11 cellular contexts compared by ENCODE assay signal in the genomic region with DNA sequence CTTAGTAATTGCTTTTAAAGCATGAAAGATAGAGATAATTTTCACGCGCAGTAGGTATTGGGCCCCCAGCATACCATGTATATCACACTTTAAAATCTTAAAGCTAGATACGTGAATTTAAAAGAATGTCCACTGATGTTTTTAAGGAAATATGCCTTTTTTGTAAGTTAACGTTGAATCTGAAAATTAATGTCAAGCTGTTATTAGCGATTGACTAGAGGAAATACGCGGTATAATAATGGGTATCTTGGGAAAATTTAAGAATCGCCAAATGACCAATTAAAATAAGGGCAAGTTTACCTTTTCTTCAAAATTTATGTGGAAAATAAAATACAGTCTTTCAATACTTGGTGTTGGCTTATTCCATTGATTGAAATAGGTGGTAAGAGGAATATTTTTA. TPM values are rescaled to one million over a fixed set of nuclear protein-coding genes. Genes with fewer than 3 reads are reported as not detected.
DNase-seq lines count a peak whose midpoint lies in the region; ATAC-seq and TF ChIP-seq lines count a peak whose summit lies in the region.
"Had no signal": no experiment of that assay in that cellular context is flagged by ENCODE, and none has a peak within 500 bp of the region (broad histone marks: within the 10 kb centered on the region; RNA-seq: fewer than 3 reads in every experiment).

No MANE protein-coding gene starts in this region.

- DNase-seq in DND-41, result no peak
- no peak for DNase-seq in T-cell
- no peak for DNase-seq in epithelial cell of proximal tubule (ENCODE audit: low read depth)
- DNase-seq in psoas muscle, result no peak
- no peak for DNase-seq in GM10266 (ENCODE audit: extremely low spot score)
- no peak for DNase-seq in GM20000 (ENCODE audit: low spot score)
- DNase-seq: activated effector memory CD4-positive, alpha-beta T cell treated with anti-CD3 and anti-CD28 coated beads, Interleukin-2, amount 50 U/mL, for 16 hours; NK-92 treated with Interleukin-12 subunit alpha and Interleukin-12 subunit beta, amount 100 ng/mL, for 24 hours had no signal

- H3K4me2 ChIP-seq in DND-41 (ENCODE audit: insufficient read depth, low read length), result peak overlapping the region; percentile 67

- H3K4me1 Mint-ChIP-seq in T-cell, result peaks cover 59 to 76% (median 62%) of the 10 kb centered on the region in 3 donors

- H4K20me1 ChIP-seq in DND-41 (ENCODE audit: insufficient read depth, low read length), result peaks cover 35% of the 10 kb centered on the region; the same call in 1 of the 2 replicates

- H3K9me3 Mint-ChIP-seq in T-cell, result no peaks in the 10 kb centered on the region

- H3K36me3 ChIP-seq in DND-41 (ENCODE audit: insufficient read depth, low read length), result peaks cover 80% of the 10 kb centered on the region
- H3K36me3 ChIP-seq in psoas muscle (ENCODE audit: insufficient read depth in 1 of 2, low read depth in 1 of 2), result peaks cover 0 to 72% of the 10 kb centered on the region in 2 donors

- POLR2A ChIA-PET in T-cell (lab: Charles Lee), result interaction anchor here (0.6 to 8.5 kb wide), 9 partner anchors 8 to 55 kb away, joined by 3 to 372 read pairs (median 4); a partner anchor contains a TSS

- no peak for ATAC-seq in DND-41 (ENCODE audit: insufficient read depth, low read depth)
- ATAC-seq in T-cell (replicated peaks in 1 of 4), result no peak
- no peak for ATAC-seq in psoas muscle
- no peak for ATAC-seq in HG03378 (IDR thresholded peaks at IDR 0.05; ENCODE audit: unreplicated experiment)
- no peak for ATAC-seq in HG02571 (IDR thresholded peaks at IDR 0.05; ENCODE audit: unreplicated experiment)
- ATAC-seq: left lobe of liver had no signal

- H3K27ac ChIP-seq in DND-41 (ENCODE audit: low read length) (peak overlapping the region; percentile 50; the same call in 1 of the 2 replicates), psoas muscle (peak overlapping the region; percentile 98)

- no peak overlapping the region for H2AFZ ChIP-seq in DND-41 (ENCODE audit: low read depth, low read length)

- H3K4me1 ChIP-seq in DND-41 (ENCODE audit: insufficient read depth, low read length), result peaks cover 70% of the 10 kb centered on the region
- H3K4me1 ChIP-seq in psoas muscle, result peaks cover 46% of the 10 kb centered on the region

- TF ChIP-seq CTCF in DND-41 (IDR thresholded peaks at IDR 0.05; ENCODE audit: borderline replicate concordance, extremely low read depth, low read length, poor library complexity, severe bottlenecking), result no peak
- no peak for TF ChIP-seq CTCF in epithelial cell of proximal tubule (conservative IDR thresholded peaks at IDR 0.05; ENCODE audit: low read depth, low read length)
- TF ChIP-seq CTCF in psoas muscle (IDR thresholded peaks at IDR 0.05), result no peak
- TF ChIP-seq CTCF in GM10266 (IDR thresholded peaks at IDR 0.05; ENCODE audit: control insufficient read depth, insufficient read depth, low read depth, missing control alignments), result no peak
- TF ChIP-seq CTCF in GM20000 (IDR thresholded peaks at IDR 0.05; ENCODE audit: extremely low read depth, missing control alignments), result no peak

- intact Hi-C loops in psoas muscle (cut with DNase I), result loop anchor here in 1 of 2 donors (1.0 kb wide), 1 partner anchor 12 kb away; no protein-coding TSS in a partner anchor

- H3K9me3 ChIP-seq in DND-41 (ENCODE audit: insufficient read depth, low read length, severe bottlenecking) (no peaks in the 10 kb centered on the region), psoas muscle (no peaks in the 10 kb centered on the region)

- H3K27me3 ChIP-seq in DND-41 (ENCODE audit: insufficient read depth, low read length, poor library complexity), result no peaks in the 10 kb centered on the region
- no peaks in the 10 kb centered on the region for H3K27me3 ChIP-seq in psoas muscle (ENCODE audit: insufficient read depth in 3 of 3, low read length in 2 of 3)

- H3K36me3 Mint-ChIP-seq in T-cell, result peaks cover 67% of the 10 kb centered on the region

- H3K9ac ChIP-seq in DND-41 (ENCODE audit: low read depth, low read length), result peak overlapping the region; percentile 97; the same call in 1 of the 2 replicates

- 44 to 60% (median 49%) methylated on average over 8 of the region's 8 CpGs for WGBS in psoas muscle, 3 donors

- H3K4me3 ChIP-seq in DND-41 (ENCODE audit: low read depth in 1 of 2, low read length in 2 of 2) (peak overlapping the region in 1 of 2 experiments; percentile 45; a peak in 3 of 4 replicates), epithelial cell of proximal tubule (ENCODE audit: low read depth, low read length) (peak overlapping the region; percentile 66), psoas muscle (peak overlapping the region; percentile 83)

- H3K27me3 Mint-ChIP-seq in T-cell, result no peaks in the 10 kb centered on the region

- peak overlapping the region; percentile 97 to 98 for H3K27ac Mint-ChIP-seq in T-cell

- H3K4me3 Mint-ChIP-seq in T-cell, result peak overlapping the region; percentile 91 to 95 (median 93)

- H3K79me2 ChIP-seq in DND-41 (ENCODE audit: insufficient read depth, low read length), result peaks cover 94% of the 10 kb centered on the region

- CTCF ChIA-PET in T-cell (lab: Charles Lee), result interaction anchor here in 1 of 2 donors (5.3 to 6.7 kb wide), 2 partner anchors 13 to 31 kb away, joined by 38 to 59 read pairs; a partner anchor contains a TSS

RNA-seq across cellular contexts. Expression of a gene that starts 13.3 kb away (rescaled TPM):
- total RNA-seq in T-cell (100 to 1,000 TPM; 231 to 506 (median 266) TPM), epithelial cell of proximal tubule (19.5 and 26.5 TPM in 2 replicates), psoas muscle (10 to 100 TPM; 40.9 to 53.0 (median 49.4) TPM)
- 10 to 100 TPM; 11.1 to 37.5 (median 12.9) TPM for polyA plus RNA-seq in psoas muscle
